ENCODE assay signal across 22 cellular contexts in the genomic region with DNA sequence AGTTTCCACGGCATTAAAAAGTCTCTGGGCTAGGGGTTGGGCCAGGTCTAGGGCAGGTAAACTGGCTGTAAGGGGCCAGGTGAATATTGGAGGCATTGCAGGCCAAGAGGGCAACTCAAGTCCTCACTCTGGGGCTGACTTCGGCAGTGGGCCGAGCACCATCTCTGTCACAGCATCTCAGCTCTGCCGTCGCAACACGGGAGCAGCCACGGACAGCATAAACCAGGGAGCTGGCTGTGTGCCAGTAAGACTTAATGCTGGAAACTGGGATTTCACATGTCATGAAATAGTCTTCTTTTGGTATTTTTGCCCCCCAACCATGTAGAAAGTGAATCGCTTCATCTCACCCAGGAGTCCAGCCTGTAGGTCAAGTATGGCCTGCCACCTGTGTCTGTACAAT.
"Had no signal": no experiment of that assay in that cellular context is flagged by ENCODE, and none has a peak within 500 bp of the region (broad histone marks: within the 10 kb centered on the region; RNA-seq: fewer than 3 reads in every experiment).

No MANE protein-coding gene starts in this region.

- H3K4me3 ChIP-seq: hepatocyte, left lung, neural progenitor cell, sigmoid colon, suprapubic skin, transverse colon, upper lobe of right lung, uterus had no signal

- H3K4me3 Mint-ChIP-seq: naive thymus-derived CD4-positive, alpha-beta T cell; nephron; neural progenitor cell; stimulated activated memory B cell treated with anti-CD40 and anti-IgM and Interleukin-4, amounts not matched to agents 10 μg/mL and 1 μg/mL and 100 μg/mL, for 72 hours; stimulated activated naive CD8-positive, alpha-beta T cell treated with anti-CD3 and anti-CD28 coated beads, Interleukin-15, amount 100 ng/mL, for 72 hours had no signal

- H3K27me3 Mint-ChIP-seq: naive thymus-derived CD4-positive, alpha-beta T cell; progenitor cell of endocrine pancreas; stimulated activated memory B cell treated with anti-CD40 and anti-IgM and Interleukin-4, amounts not matched to agents 10 μg/mL and 1 μg/mL and 100 μg/mL, for 72 hours; stimulated activated naive CD8-positive, alpha-beta T cell treated with anti-CD3 and anti-CD28 coated beads, Interleukin-15, amount 100 ng/mL, for 72 hours had no signal

- H3K27ac Mint-ChIP-seq: nephron; neural progenitor cell; progenitor cell of endocrine pancreas; stimulated activated memory B cell treated with anti-CD40 and anti-IgM and Interleukin-4, amounts not matched to agents 10 μg/mL and 1 μg/mL and 100 μg/mL, for 72 hours; stimulated activated naive CD8-positive, alpha-beta T cell treated with anti-CD3 and anti-CD28 coated beads, Interleukin-15, amount 100 ng/mL, for 72 hours had no signal

- H3K27ac ChIP-seq: hepatocyte, left lung, neural progenitor cell, parathyroid adenoma, sigmoid colon, suprapubic skin, transverse colon, upper lobe of right lung, uterus had no signal

- H3K27me3 ChIP-seq: hepatocyte, left lung, neural progenitor cell, sigmoid colon, suprapubic skin, transverse colon, upper lobe of right lung, uterus had no signal

- H3K36me3 ChIP-seq: neural progenitor cell, uterus had no signal

- H3K9me3 ChIP-seq: left lung, sigmoid colon, suprapubic skin, transverse colon, upper lobe of right lung, uterus had no signal

- H2AFZ ChIP-seq: hepatocyte, neural progenitor cell, parathyroid adenoma had no signal

- H3K4me1 ChIP-seq: left lung, parathyroid adenoma, sigmoid colon, upper lobe of right lung had no signal

- H3K4me2 ChIP-seq: hepatocyte, neural progenitor cell had no signal

- DNase-seq: cortex of kidney; effector CD4-positive, alpha-beta T cell; head of caudate nucleus; left cardiac atrium; left lung; mammary epithelial cell; mesendoderm; midbrain; naive thymus-derived CD4-positive, alpha-beta T cell; sigmoid colon; stimulated activated CD4-positive, alpha-beta T cell treated with anti-CD3 and anti-CD28 coated beads, Interleukin-4, amount 100 ng/mL, for 4 hours; stimulated activated naive CD8-positive, alpha-beta T cell treated with anti-CD3 and anti-CD28 coated beads, Interleukin-15, amount 100 ng/mL, for 72 hours; transverse colon; upper lobe of right lung; uterus had no signal

- H3K79me2 ChIP-seq: hepatocyte, parathyroid adenoma had no signal

- H3K9me3 Mint-ChIP-seq: nephron; neural progenitor cell; stimulated activated memory B cell treated with anti-CD40 and anti-IgM and Interleukin-4, amounts not matched to agents 10 μg/mL and 1 μg/mL and 100 μg/mL, for 72 hours; stimulated activated naive CD8-positive, alpha-beta T cell treated with anti-CD3 and anti-CD28 coated beads, Interleukin-15, amount 100 ng/mL, for 72 hours had no signal

- H3K9ac ChIP-seq: neural progenitor cell, parathyroid adenoma had no signal

- ATAC-seq: left cardiac atrium; left lung; naive thymus-derived CD4-positive, alpha-beta T cell; stimulated activated memory B cell treated with anti-CD40 and anti-IgM and Interleukin-4, amounts not matched to agents 10 μg/mL and 1 μg/mL and 100 μg/mL, for 72 hours; stimulated activated naive CD8-positive, alpha-beta T cell treated with anti-CD3 and anti-CD28 coated beads, Interleukin-15, amount 100 ng/mL, for 72 hours; upper lobe of right lung had no signal
